10 cellular contexts compared by ENCODE assay signal in the genomic region with DNA sequence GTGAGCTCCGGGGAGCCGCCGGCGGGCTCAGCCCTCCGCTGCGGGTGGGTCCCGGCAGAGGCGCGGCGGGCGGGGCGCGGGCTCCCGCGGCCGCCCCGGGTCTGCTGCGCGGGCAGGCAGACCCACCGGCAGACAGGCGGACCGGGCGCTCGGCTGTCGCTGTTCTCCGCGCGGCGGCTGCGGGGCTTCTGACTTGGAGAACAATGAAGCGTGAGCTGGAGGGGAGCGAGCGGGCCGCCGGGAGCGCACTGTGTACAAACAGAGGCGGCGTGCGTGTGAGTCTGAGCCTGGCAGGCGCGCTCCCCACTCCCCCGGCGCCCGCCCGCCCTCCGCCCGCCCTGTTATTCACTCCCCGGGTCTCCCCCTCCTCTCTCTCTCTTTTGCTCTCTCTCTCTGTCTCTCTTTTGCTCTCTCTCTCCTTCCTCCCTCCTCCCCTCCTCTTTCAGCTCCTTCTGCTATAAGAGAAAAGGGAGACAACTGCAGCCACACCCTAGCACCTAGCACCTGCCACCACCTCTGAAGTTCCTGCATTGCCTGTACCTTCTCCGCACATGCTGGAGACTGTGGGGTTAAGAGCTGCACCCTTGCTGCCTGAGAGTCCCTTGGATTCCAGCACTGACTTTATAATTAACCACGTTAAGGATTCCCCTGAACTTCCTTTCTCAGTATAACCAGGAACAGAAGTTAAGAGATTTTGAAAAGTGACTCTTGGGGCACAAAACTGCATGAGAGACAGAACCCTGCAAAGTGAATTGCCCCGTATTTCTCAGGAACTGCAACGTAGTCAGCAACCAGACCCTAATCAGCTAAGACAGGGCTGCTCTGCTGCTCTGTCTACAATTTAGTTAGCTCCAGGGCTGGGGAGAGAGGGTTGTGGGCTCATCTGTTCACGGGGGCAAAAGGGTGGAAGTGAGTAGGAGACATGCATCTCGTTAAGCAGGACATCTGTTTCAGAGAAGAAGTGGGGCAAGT. TPM values are rescaled to one million over a fixed set of nuclear protein-coding genes. Genes with fewer than 3 reads are reported as not detected.
DNase-seq lines count a peak whose midpoint lies in the region; ATAC-seq and TF ChIP-seq lines count a peak whose summit lies in the region.
"Had no signal": no experiment of that assay in that cellular context is flagged by ENCODE, and none has a peak within 500 bp of the region (broad histone marks: within the 10 kb centered on the region; RNA-seq: fewer than 3 reads in every experiment).

A gene with protein sequence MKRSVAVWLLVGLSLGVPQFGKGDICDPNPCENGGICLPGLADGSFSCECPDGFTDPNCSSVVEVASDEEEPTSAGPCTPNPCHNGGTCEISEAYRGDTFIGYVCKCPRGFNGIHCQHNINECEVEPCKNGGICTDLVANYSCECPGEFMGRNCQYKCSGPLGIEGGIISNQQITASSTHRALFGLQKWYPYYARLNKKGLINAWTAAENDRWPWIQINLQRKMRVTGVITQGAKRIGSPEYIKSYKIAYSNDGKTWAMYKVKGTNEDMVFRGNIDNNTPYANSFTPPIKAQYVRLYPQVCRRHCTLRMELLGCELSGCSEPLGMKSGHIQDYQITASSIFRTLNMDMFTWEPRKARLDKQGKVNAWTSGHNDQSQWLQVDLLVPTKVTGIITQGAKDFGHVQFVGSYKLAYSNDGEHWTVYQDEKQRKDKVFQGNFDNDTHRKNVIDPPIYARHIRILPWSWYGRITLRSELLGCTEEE (minus strand): TSS at position 277 of the 972 bp plus-strand sequence. CDS start 506 bp downstream, outside the sequence.

- intact Hi-C loops in activated CD4-positive, alpha-beta T cell treated with anti-CD3 and anti-CD28 coated beads for 36 hours (cut with DNase I, micrococcal nuclease) = loop anchor here in 1 of 2 experiments (10.0 kb wide), 1 partner anchor 660 kb away; a partner anchor contains a TSS
- intact Hi-C loops in activated CD4-positive, alpha-beta T cell treated with anti-CD3 and anti-CD28 coated beads, Interleukin-2, amount 10 ng/mL, durations not matched to agents 24 days and 14 days (cut with micrococcal nuclease) = no loop called here
- intact Hi-C loops in left ventricle myocardium superior (cut with micrococcal nuclease) = no loop called here

- peak; percentile 16 for DNase-seq in activated CD4-positive, alpha-beta T cell treated with anti-CD3 and anti-CD28 coated beads for 36 hours
- DNase-seq in activated CD4-positive, alpha-beta T cell treated with anti-CD3 and anti-CD28 coated beads, Interleukin-2, amount 10 ng/mL, durations not matched to agents 24 days and 14 days = no peak
- peak in 55 of 56 donors; percentile 15 to 87 (median 66) for DNase-seq in amygdala (lab: John Stamatoyannopoulos, UW)
- DNase-seq in left ventricle myocardium superior = peak; percentile 58
- DNase-seq in progenitor cell of endocrine pancreas (ENCODE audit: low spot score, unreplicated experiment) = peak; percentile 49
- no peak for DNase-seq in ureter (ENCODE audit: low spot score)
- DNase-seq: activated B cell treated with CpG ODN at 0.5 μM for 24 hours; CD4-positive, CD25-positive, alpha-beta regulatory T cell had no signal

- no peak for ATAC-seq in activated CD4-positive, alpha-beta T cell treated with anti-CD3 and anti-CD28 coated beads for 36 hours
- peak; percentile 53 for ATAC-seq in left ventricle myocardium superior
- no peak for ATAC-seq in HG02610 (IDR thresholded peaks at IDR 0.05; ENCODE audit: unreplicated experiment)
- no peak for ATAC-seq in GM18498 (IDR thresholded peaks at IDR 0.05; ENCODE audit: unreplicated experiment)

- H3K36me3 Mint-ChIP-seq in activated CD4-positive, alpha-beta T cell treated with anti-CD3 and anti-CD28 coated beads for 36 hours (ENCODE audit: low read depth) = no peaks in the 10 kb centered on the region
- no peaks in the 10 kb centered on the region for H3K36me3 Mint-ChIP-seq in activated CD4-positive, alpha-beta T cell treated with anti-CD3 and anti-CD28 coated beads, Interleukin-2, amount 10 ng/mL, durations not matched to agents 24 days and 14 days (ENCODE audit: low read depth)
- no peaks in the 10 kb centered on the region for H3K36me3 Mint-ChIP-seq in progenitor cell of endocrine pancreas (ENCODE audit: insufficient read depth)

- peaks cover 35% of the 10 kb centered on the region for H3K27me3 Mint-ChIP-seq in activated CD4-positive, alpha-beta T cell treated with anti-CD3 and anti-CD28 coated beads for 36 hours
- H3K27me3 Mint-ChIP-seq in activated CD4-positive, alpha-beta T cell treated with anti-CD3 and anti-CD28 coated beads, Interleukin-2, amount 10 ng/mL, durations not matched to agents 24 days and 14 days = peaks cover 45% of the 10 kb centered on the region
- peaks cover 54% of the 10 kb centered on the region for H3K27me3 Mint-ChIP-seq in progenitor cell of endocrine pancreas

- no peak within 1 kb of the TSS for H3K27ac Mint-ChIP-seq in activated CD4-positive, alpha-beta T cell treated with anti-CD3 and anti-CD28 coated beads for 36 hours
- no peak within 1 kb of the TSS for H3K27ac Mint-ChIP-seq in activated CD4-positive, alpha-beta T cell treated with anti-CD3 and anti-CD28 coated beads, Interleukin-2, amount 10 ng/mL, durations not matched to agents 24 days and 14 days
- H3K27ac Mint-ChIP-seq in progenitor cell of endocrine pancreas = peak within 1 kb of the TSS; percentile 89
- H3K27ac Mint-ChIP-seq: activated B cell treated with CpG ODN at 0.5 μM for 24 hours; CD4-positive, CD25-positive, alpha-beta regulatory T cell had no signal

- peaks cover 6% of the 10 kb centered on the region for H3K4me1 Mint-ChIP-seq in activated CD4-positive, alpha-beta T cell treated with anti-CD3 and anti-CD28 coated beads for 36 hours
- H3K4me1 Mint-ChIP-seq in activated CD4-positive, alpha-beta T cell treated with anti-CD3 and anti-CD28 coated beads, Interleukin-2, amount 10 ng/mL, durations not matched to agents 24 days and 14 days = peaks cover 10% of the 10 kb centered on the region
- peaks cover 12% of the 10 kb centered on the region for H3K4me1 Mint-ChIP-seq in progenitor cell of endocrine pancreas (ENCODE audit: low read depth)

- H3K4me3 Mint-ChIP-seq in activated CD4-positive, alpha-beta T cell treated with anti-CD3 and anti-CD28 coated beads for 36 hours = no peak within 1 kb of the TSS
- no peak within 1 kb of the TSS for H3K4me3 Mint-ChIP-seq in activated CD4-positive, alpha-beta T cell treated with anti-CD3 and anti-CD28 coated beads, Interleukin-2, amount 10 ng/mL, durations not matched to agents 24 days and 14 days
- H3K4me3 Mint-ChIP-seq in progenitor cell of endocrine pancreas (ENCODE audit: low read depth) = peak within 1 kb of the TSS; percentile 84
- H3K4me3 Mint-ChIP-seq: activated B cell treated with CpG ODN at 0.5 μM for 24 hours; CD4-positive, CD25-positive, alpha-beta regulatory T cell had no signal

- POLR2A ChIA-PET in activated CD4-positive, alpha-beta T cell treated with anti-CD3 and anti-CD28 coated beads for 36 hours (lab: Charles Lee) = no interaction called here

- CTCF ChIA-PET in activated CD4-positive, alpha-beta T cell treated with anti-CD3 and anti-CD28 coated beads for 36 hours (lab: Charles Lee) = no interaction called here

- H3K9me3 Mint-ChIP-seq in activated CD4-positive, alpha-beta T cell treated with anti-CD3 and anti-CD28 coated beads for 36 hours (ENCODE audit: low read depth) = no peaks in the 10 kb centered on the region
- H3K9me3 Mint-ChIP-seq in activated CD4-positive, alpha-beta T cell treated with anti-CD3 and anti-CD28 coated beads, Interleukin-2, amount 10 ng/mL, durations not matched to agents 24 days and 14 days = no peaks in the 10 kb centered on the region
- H3K9me3 Mint-ChIP-seq in progenitor cell of endocrine pancreas (ENCODE audit: low read depth) = no peaks in the 10 kb centered on the region
- H3K9me3 Mint-ChIP-seq: activated B cell treated with CpG ODN at 0.5 μM for 24 hours had no signal

- no peak for TF ChIP-seq CTCF in progenitor cell of endocrine pancreas (IDR thresholded peaks at IDR 0.05; ENCODE audit: unreplicated experiment)

RNA-seq across cellular contexts. Expression of the gene that starts here (rescaled TPM):
- not detected for total RNA-seq in activated CD4-positive, alpha-beta T cell treated with anti-CD3 and anti-CD28 coated beads for 36 hours
- not detected in 2 replicates for total RNA-seq in activated CD4-positive, alpha-beta T cell treated with anti-CD3 and anti-CD28 coated beads, Interleukin-2, amount 10 ng/mL, durations not matched to agents 24 days and 14 days
- total RNA-seq in left ventricle myocardium superior (14.4 TPM), progenitor cell of endocrine pancreas (4.8 and 5.6 TPM in 2 replicates), ureter (6.8 TPM)
- total RNA-seq: activated B cell treated with CpG ODN at 0.5 μM for 24 hours; CD4-positive, CD25-positive, alpha-beta regulatory T cell had no signal

Comparison
In these comparisons a context has a peak if more than half of its experiments do, and no peak if none do; other contexts are left out.
1. Peak in DNase-seq in activated CD4-positive, alpha-beta T cell treated with anti-CD3 and anti-CD28 coated beads for 36 hours; RNA of the gene not detected or under 1 TPM.
2. DNase-seq: peak in amygdala (55 of 56), left ventricle myocardium superior (single experiment) and progenitor cell of endocrine pancreas (single experiment); none in activated CD4-positive, alpha-beta T cell treated with anti-CD3 and anti-CD28 coated beads, Interleukin-2, amount 10 ng/mL, durations not matched to agents 24 days and 14 days (single experiment) and ureter (single experiment).